ENCODE assay signal across 20 cellular contexts in the genomic region with DNA sequence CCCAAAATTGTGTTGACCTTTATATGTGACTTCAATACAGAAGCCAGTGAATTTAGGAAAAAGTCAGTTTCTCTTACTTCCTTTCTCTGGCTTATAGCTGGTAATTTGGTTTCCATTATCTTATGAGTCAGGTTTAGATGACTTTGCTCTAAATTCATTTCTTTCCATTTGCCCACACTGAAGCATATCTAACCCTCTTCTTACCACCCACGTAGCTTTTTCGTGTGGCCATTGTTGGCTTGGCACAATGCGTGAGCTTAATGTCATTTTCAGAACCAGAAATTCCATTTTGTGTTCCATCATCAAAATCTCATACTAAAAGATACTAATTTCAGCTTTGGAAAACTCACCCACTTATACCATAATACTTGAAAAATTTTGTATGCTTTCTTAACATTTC.
"Had no signal": no experiment of that assay in that cellular context is flagged by ENCODE, and none has a peak within 500 bp of the region (broad histone marks: within the 10 kb centered on the region; RNA-seq: fewer than 3 reads in every experiment).

No MANE protein-coding gene starts in this region.

- H3K27ac ChIP-seq: SJCRH30, SK-N-MC had no signal

- H3K4me1 ChIP-seq: SJCRH30 had no signal

- H3K4me3 ChIP-seq: SJCRH30, SK-N-MC had no signal

- H3K9me3 ChIP-seq: SJCRH30 had no signal

- DNase-seq: KBM-7, MV-4-11, NCI-H1048, NCI-H1105, NCI-H1417, NCI-H1436 treated with DMSO at 0.1 percent for 48 hours, NCI-H1694, NCI-H187 treated with DMSO at 0.1 percent for 48 hours, NCI-H2029 treated with DMSO at 0.1 percent for 48 hours, NCI-H2107, NCI-H2227 treated with DMSO at 0.1 percent for 48 hours, NCI-H524, NCI-H69, NCI-H774, PC-3, SHP77 treated with DMSO at 0.1 percent for 48 hours, SJCRH30 had no signal

- H3K36me3 ChIP-seq: SJCRH30 had no signal

- ATAC-seq: Panc1, PC-3, Right ventricle myocardium inferior had no signal
